27 cellular contexts compared by ENCODE assay signal in genomic region chr11:32108576-32108975, GRCh38.
"Had no signal": no experiment of that assay in that cellular context is flagged by ENCODE, and none has a peak within 500 bp of the region (broad histone marks: within the 10 kb centered on the region; RNA-seq: fewer than 3 reads in every experiment).

No MANE protein-coding gene starts in this region.

- H3K9me3 ChIP-seq: gastrocnemius medialis, left ventricle myocardium inferior, lower lobe of right lung, pancreas, prostate gland, right lobe of liver, spleen, stomach, thoracic aorta, transverse colon had no signal

- H3K4me3 Mint-ChIP-seq: memory B cell; mesothelial cell of epicardium; natural killer cell treated with Interleukin-12 subunit alpha and Interleukin-12 subunit beta and Interleukin-15 and Interleukin-18, amount 100 ng/mL, for 72 hours; neural progenitor cell; stimulated activated memory B cell treated with anti-CD40 and anti-IgM and Interleukin-4, amounts not matched to agents 10 μg/mL and 1 μg/mL and 100 μg/mL, for 72 hours had no signal

- H3K4me3 ChIP-seq: gastrocnemius medialis, left ventricle myocardium inferior, lower lobe of right lung, neural progenitor cell, pancreas, prostate gland, right lobe of liver, spleen, stomach, thoracic aorta, transverse colon had no signal

- H3K4me1 ChIP-seq: lower lobe of right lung, pancreas, prostate gland, spleen, transverse colon had no signal

- FAIRE-seq: endometrium, keratinocyte, pancreas had no signal

- H3K36me3 ChIP-seq: neural progenitor cell, pancreas, prostate gland, right lobe of liver, thoracic aorta, transverse colon had no signal

- H3K9ac ChIP-seq: neural progenitor cell had no signal

- H3K4me2 ChIP-seq: neural progenitor cell had no signal

- ATAC-seq: esophagus mucosa; gastrocnemius medialis; left cardiac atrium; lower lobe of right lung; natural killer cell treated with Interleukin-12 subunit alpha and Interleukin-12 subunit beta and Interleukin-15 and Interleukin-18, amount 100 ng/mL, for 72 hours; pancreas; right lobe of liver; stimulated activated memory B cell treated with anti-CD40 and anti-IgM and Interleukin-4, amounts not matched to agents 10 μg/mL and 1 μg/mL and 100 μg/mL, for 72 hours had no signal

- H3K9me3 Mint-ChIP-seq: memory B cell; mesothelial cell of epicardium; natural killer cell treated with Interleukin-12 subunit alpha and Interleukin-12 subunit beta and Interleukin-15 and Interleukin-18, amount 100 ng/mL, for 72 hours; neural progenitor cell; stimulated activated memory B cell treated with anti-CD40 and anti-IgM and Interleukin-4, amounts not matched to agents 10 μg/mL and 1 μg/mL and 100 μg/mL, for 72 hours had no signal

- H3K27me3 ChIP-seq: gastrocnemius medialis, neural progenitor cell, pancreas, right lobe of liver, spleen, transverse colon had no signal

- DNase-seq: effector memory CD4-positive, alpha-beta T cell; gastrocnemius medialis; glutamatergic neuron; left cardiac atrium; left ventricle myocardium inferior; lower lobe of right lung; nucleus accumbens; pancreas; retina; right lobe of liver; spleen; stimulated activated CD4-positive, alpha-beta T cell treated with anti-CD3 and anti-CD28 coated beads, Interleukin-15, amount 100 ng/mL, for 24 hours; stimulated activated CD4-positive, alpha-beta T cell treated with anti-CD3 and anti-CD28 coated beads, Interleukin-1b, Interleukin-23, amount 100 ng/mL, for 48 hours; stimulated activated CD4-positive, alpha-beta T cell treated with anti-CD3 and anti-CD28 coated beads, Interleukin-4, amount 100 ng/mL, for 24 hours; stomach; substantia nigra; transverse colon had no signal

- H3K27ac Mint-ChIP-seq: memory B cell; mesothelial cell of epicardium; natural killer cell treated with Interleukin-12 subunit alpha and Interleukin-12 subunit beta and Interleukin-15 and Interleukin-18, amount 100 ng/mL, for 72 hours; neural progenitor cell; stimulated activated memory B cell treated with anti-CD40 and anti-IgM and Interleukin-4, amounts not matched to agents 10 μg/mL and 1 μg/mL and 100 μg/mL, for 72 hours had no signal

- H3K27ac ChIP-seq: gastrocnemius medialis, left ventricle myocardium inferior, lower lobe of right lung, neural progenitor cell, pancreas, prostate gland, right lobe of liver, spleen, stomach, thoracic aorta, transverse colon had no signal

- H2AFZ ChIP-seq: neural progenitor cell had no signal
